Comparison of ENCODE assay signal across 8 cellular contexts in the genomic region with DNA sequence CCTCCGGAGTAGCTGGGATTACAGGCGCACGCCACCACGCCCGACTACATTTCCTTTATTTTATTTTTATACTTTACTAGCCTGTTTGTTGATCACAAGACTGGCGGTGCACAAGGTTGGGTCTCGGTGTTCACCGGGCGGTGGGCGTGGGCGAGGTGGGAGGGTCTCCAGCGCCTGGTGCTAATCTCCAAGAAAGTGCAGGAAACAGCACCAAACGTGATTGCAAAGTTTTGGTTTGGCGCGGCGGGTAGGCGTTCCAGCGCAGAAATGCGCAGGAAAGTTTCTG. TPM values are rescaled to one million over a fixed set of nuclear protein-coding genes. Genes with fewer than 3 reads are reported as not detected.
A peak's percentile ranks its signal among the peaks of the same experiment; 100 is the strongest.
DNase-seq lines count a peak whose midpoint lies in the region; ATAC-seq and TF ChIP-seq lines count a peak whose summit lies in the region.

No MANE protein-coding gene starts in this region.

- H3K27ac ChIP-seq in SK-N-SH (ENCODE audit: low read depth in 2 of 2, low read length in 1 of 2) = peak overlapping the region; percentile 24 to 73; a peak in 2 of 4 replicates
- no peak overlapping the region for H3K27ac ChIP-seq in MM.1S (ENCODE audit: low read length)

- H3K36me3 Mint-ChIP-seq in activated CD8-positive, alpha-beta T cell treated with anti-CD3 and anti-CD28 coated beads, Interleukin-2, amount 10 ng/mL, durations not matched to agents 7 days and 5 days (ENCODE audit: low read depth) = peaks cover 49% of the 10 kb centered on the region
- H3K36me3 Mint-ChIP-seq in stimulated activated naive B cell treated with anti-CD40 and anti-IgM and Interleukin-4, amounts not matched to agents 10 μg/mL and 1 μg/mL and 100 μg/mL, for 72 hours = peaks cover 45 to 52% of the 10 kb centered on the region in 2 donors

- H4K20me1 ChIP-seq in SK-N-SH (ENCODE audit: insufficient read depth) = no peaks in the 10 kb centered on the region
- no peaks in the 10 kb centered on the region for H4K20me1 ChIP-seq in MM.1S (ENCODE audit: insufficient read depth, low read length)

- H3K36me3 ChIP-seq in SK-N-SH (replicated peaks in 1 of 2; ENCODE audit: control insufficient read depth in 1 of 2, insufficient read depth in 2 of 2, low read length in 1 of 2) (peaks cover 3 to 33% of the 10 kb centered on the region in 2 experiments), MM.1S (replicated peaks; ENCODE audit: insufficient read depth, low read length) (no peaks in the 10 kb centered on the region)

- TF ChIP-seq CTCF in SK-N-SH (IDR thresholded peaks at IDR 0.05) (no peak), MM.1S (IDR thresholded peaks at IDR 0.05; ENCODE audit: low read length) (no peak)

- H3F3A ChIP-seq in SK-N-SH (replicated peaks; ENCODE audit: insufficient read depth) = peaks cover 9% of the 10 kb centered on the region
- no peaks in the 10 kb centered on the region for H3F3A ChIP-seq in MM.1S (ENCODE audit: insufficient read depth, low read length)

- H3K4me3 Mint-ChIP-seq in activated CD8-positive, alpha-beta T cell treated with anti-CD3 and anti-CD28 coated beads, Interleukin-2, amount 10 ng/mL, durations not matched to agents 7 days and 5 days = peak overlapping the region; percentile 88
- peak overlapping the region; percentile 94 to 96 for H3K4me3 Mint-ChIP-seq in stimulated activated naive B cell treated with anti-CD40 and anti-IgM and Interleukin-4, amounts not matched to agents 10 μg/mL and 1 μg/mL and 100 μg/mL, for 72 hours

- peaks cover 35% of the 10 kb centered on the region for H3K79me2 ChIP-seq in SK-N-SH (ENCODE audit: insufficient read depth)
- no peaks in the 10 kb centered on the region for H3K79me2 ChIP-seq in MM.1S (ENCODE audit: low read length)

- H3K9me2 ChIP-seq in SK-N-SH (no peaks in the 10 kb centered on the region), MM.1S (replicated peaks; ENCODE audit: insufficient read depth, low read length) (no peaks in the 10 kb centered on the region)

- DNase-seq in SK-N-SH (no peak), SK-N-DZ (ENCODE audit: low spot score) (no peak), NCI-H1105 (lab: John Stamatoyannopoulos, UW) (no peak), MM.1S (no peak)
- no peak for DNase-seq in activated CD8-positive, alpha-beta T cell treated with anti-CD3 and anti-CD28 coated beads, Interleukin-2, amount 10 ng/mL, durations not matched to agents 7 days and 5 days
- no peak for DNase-seq in stimulated activated naive B cell treated with anti-CD40 and anti-IgM and Interleukin-4, amounts not matched to agents 10 μg/mL and 1 μg/mL and 100 μg/mL, for 72 hours

- no peak for ATAC-seq in SK-N-SH treated with all-trans-retinoic acid at 6 μM for 48 hours
- ATAC-seq in activated CD8-positive, alpha-beta T cell treated with anti-CD3 and anti-CD28 coated beads, Interleukin-2, amount 10 ng/mL, durations not matched to agents 7 days and 5 days = no peak
- peak in 1 of 2 donors; percentile 0 for ATAC-seq in stimulated activated naive B cell treated with anti-CD40 and anti-IgM and Interleukin-4, amounts not matched to agents 10 μg/mL and 1 μg/mL and 100 μg/mL, for 72 hours (replicated peaks)

- peak overlapping the region; percentile 60 for H3K4me2 ChIP-seq in SK-N-SH
- H3K4me2 ChIP-seq in MM.1S (ENCODE audit: low read depth, low read length) = no peak overlapping the region

- H3K9me3 ChIP-seq in SK-N-SH (no peaks in the 10 kb centered on the region), MM.1S (replicated peaks; ENCODE audit: insufficient read depth, low read length) (no peaks in the 10 kb centered on the region)

- CTCF ChIA-PET in SK-N-SH (lab: Yijun Ruan, JAX) = no interaction called here
- CTCF ChIA-PET in activated CD8-positive, alpha-beta T cell treated with anti-CD3 and anti-CD28 coated beads, Interleukin-2, amount 10 ng/mL, durations not matched to agents 7 days and 5 days (lab: Charles Lee) = interaction anchor here (0.7 to 1.0 kb wide), 2 partner anchors 53 to 983 kb away, joined by 3 read pairs; partner anchors contain the start of gene ZNF573

- H3K27me3 ChIP-seq in SK-N-SH (ENCODE audit: insufficient read depth) (no peaks in the 10 kb centered on the region), MM.1S (replicated peaks; ENCODE audit: insufficient read depth, low read length) (no peaks in the 10 kb centered on the region)

- POLR2A ChIA-PET in SK-N-SH (lab: Yijun Ruan, JAX) = interaction anchor here (0.6 to 1.0 kb wide), 6 partner anchors 12 to 671 kb away, joined by 3 to 4 read pairs (median 3); partner anchors contain the start of genes ZNF569, ZNF790 and ZNF850
- POLR2A ChIA-PET in activated CD8-positive, alpha-beta T cell treated with anti-CD3 and anti-CD28 coated beads, Interleukin-2, amount 10 ng/mL, durations not matched to agents 7 days and 5 days (lab: Charles Lee) = interaction anchor here (0.7 to 1.4 kb wide), 4 partner anchors 41 to 824 kb away, joined by 3 to 6 read pairs (median 4); partner anchors contain the start of gene ZNF260

- WGBS in SK-N-SH (ENCODE audit: low lambda C conversion rate) = 56% methylated on average over 19 of the region's 19 CpGs

- H3K9me3 Mint-ChIP-seq in activated CD8-positive, alpha-beta T cell treated with anti-CD3 and anti-CD28 coated beads, Interleukin-2, amount 10 ng/mL, durations not matched to agents 7 days and 5 days (ENCODE audit: insufficient read depth) = peaks cover 43% of the 10 kb centered on the region
- peaks cover 15 to 24% of the 10 kb centered on the region in 2 donors for H3K9me3 Mint-ChIP-seq in stimulated activated naive B cell treated with anti-CD40 and anti-IgM and Interleukin-4, amounts not matched to agents 10 μg/mL and 1 μg/mL and 100 μg/mL, for 72 hours

- H3K9ac ChIP-seq in SK-N-SH (no peak overlapping the region), MM.1S (ENCODE audit: low read length) (no peak overlapping the region)

- peaks cover 21% of the 10 kb centered on the region for H3K4me1 Mint-ChIP-seq in activated CD8-positive, alpha-beta T cell treated with anti-CD3 and anti-CD28 coated beads, Interleukin-2, amount 10 ng/mL, durations not matched to agents 7 days and 5 days (ENCODE audit: low read depth)
- peaks cover 10 to 19% of the 10 kb centered on the region in 2 donors for H3K4me1 Mint-ChIP-seq in stimulated activated naive B cell treated with anti-CD40 and anti-IgM and Interleukin-4, amounts not matched to agents 10 μg/mL and 1 μg/mL and 100 μg/mL, for 72 hours

- H3K4me3 ChIP-seq in SK-N-SH (ENCODE audit: low read depth in 2 of 2, low read length in 1 of 2) (peak overlapping the region; percentile 79 to 96), iPS-11a (ENCODE audit: low read depth, low read length) (peak overlapping the region; percentile 99), MM.1S (ENCODE audit: low read length) (no peak overlapping the region)

- H2AFZ ChIP-seq in SK-N-SH (ENCODE audit: low read depth) = peak overlapping the region; percentile 86
- H2AFZ ChIP-seq in MM.1S (ENCODE audit: low read length) = no peak overlapping the region

- no peak for TF ChIP-seq EP300 in SK-N-SH (IDR thresholded peaks at IDR 0.05; ENCODE audit: borderline replicate concordance in 1 of 2, low read depth in 1 of 2, low read length in 1 of 2)

- H3K27me3 Mint-ChIP-seq in activated CD8-positive, alpha-beta T cell treated with anti-CD3 and anti-CD28 coated beads, Interleukin-2, amount 10 ng/mL, durations not matched to agents 7 days and 5 days (ENCODE audit: low read depth) = no peaks in the 10 kb centered on the region
- H3K27me3 Mint-ChIP-seq in stimulated activated naive B cell treated with anti-CD40 and anti-IgM and Interleukin-4, amounts not matched to agents 10 μg/mL and 1 μg/mL and 100 μg/mL, for 72 hours = peaks cover 8 to 10% of the 10 kb centered on the region in 2 donors

- peak overlapping the region; percentile 97 for H3K27ac Mint-ChIP-seq in activated CD8-positive, alpha-beta T cell treated with anti-CD3 and anti-CD28 coated beads, Interleukin-2, amount 10 ng/mL, durations not matched to agents 7 days and 5 days
- peak overlapping the region; percentile 100 for H3K27ac Mint-ChIP-seq in stimulated activated naive B cell treated with anti-CD40 and anti-IgM and Interleukin-4, amounts not matched to agents 10 μg/mL and 1 μg/mL and 100 μg/mL, for 72 hours

- no peak for TF ChIP-seq RAD21 in SK-N-SH (IDR thresholded peaks at IDR 0.05; ENCODE audit: low read length)

- H3K4me1 ChIP-seq in SK-N-SH (ENCODE audit: control insufficient read depth in 1 of 2, insufficient read depth in 2 of 2, low read depth in 1 of 2, low read length in 1 of 2) (no peaks in the 10 kb centered on the region), MM.1S (ENCODE audit: low read length) (no peaks in the 10 kb centered on the region)

TF ChIP-seq in SK-N-SH, 30 proteins besides CTCF, POLR2A, EP300 and RAD21:
- TF ChIP-seq JUND (IDR thresholded peaks at IDR 0.05) = no peak
- TF ChIP-seq POLR2AphosphoS5 (IDR thresholded peaks at IDR 0.05; ENCODE audit: low read depth, low read length) = no peak
- TF ChIP-seq GABPA (IDR thresholded peaks at IDR 0.05; ENCODE audit: low read depth) = no peak

RNA-seq across cellular contexts. Expression of gene ZNF850, which starts 24.1 kb away (rescaled TPM):
- 1.6 TPM in 2 replicates for polyA plus RNA-seq in SK-N-SH (2012; rRNA removed)
- 1.5 and 1.7 TPM in 2 replicates for polyA plus RNA-seq in SK-N-SH (2012; cell fraction: cytosol; rRNA removed)
- 1.2 and 2.2 TPM in 2 replicates for polyA plus RNA-seq in SK-N-SH (2012; cell fraction: nucleus; rRNA removed)
- total RNA-seq in activated CD8-positive, alpha-beta T cell treated with anti-CD3 and anti-CD28 coated beads, Interleukin-2, amount 10 ng/mL, durations not matched to agents 7 days and 5 days = 10 to 100 TPM in 1 of 2 experiments, 1 to 10 TPM in 1; 9.8 to 12.5 TPM
- polyA plus RNA-seq in SK-N-DZ (2014; cell fraction: cytosol; rRNA removed) = 8.0 and 10.6 TPM in 2 replicates
- polyA plus RNA-seq in SK-N-DZ (2014; cell fraction: nucleus; rRNA removed) = 2.9 TPM in 2 replicates

RNA-seq across cellular contexts. Expression of gene ZNF790, which starts 41.5 kb away (rescaled TPM):
- 2.2 and 3.1 TPM in 2 replicates for polyA plus RNA-seq in SK-N-SH (2012; rRNA removed)
- 2.7 and 3.1 TPM in 2 replicates for polyA plus RNA-seq in SK-N-SH (2012; cell fraction: cytosol; rRNA removed)
- polyA plus RNA-seq in SK-N-SH (2012; cell fraction: nucleus; rRNA removed) = 1.2 and 2.0 TPM in 2 replicates
- 1 to 10 TPM; 8.0 to 9.5 TPM for total RNA-seq in activated CD8-positive, alpha-beta T cell treated with anti-CD3 and anti-CD28 coated beads, Interleukin-2, amount 10 ng/mL, durations not matched to agents 7 days and 5 days
- polyA plus RNA-seq in SK-N-DZ (2014; cell fraction: cytosol; rRNA removed) = 2.3 and 6.4 TPM in 2 replicates
- 2.7 and 3.3 TPM in 2 replicates for polyA plus RNA-seq in SK-N-DZ (2014; cell fraction: nucleus; rRNA removed)

RNA-seq across cellular contexts. Expression of gene ZNF345, which starts 54.0 kb away (rescaled TPM):
- 2.4 and 4.2 TPM in 2 replicates for polyA plus RNA-seq in SK-N-SH (2012; rRNA removed)
- polyA plus RNA-seq in SK-N-SH (2012; cell fraction: cytosol; rRNA removed) = 2.5 and 2.8 TPM in 2 replicates
- polyA plus RNA-seq in SK-N-SH (2012; cell fraction: nucleus; rRNA removed) = 4.2 and 9.3 TPM in 2 replicates
- total RNA-seq in activated CD8-positive, alpha-beta T cell treated with anti-CD3 and anti-CD28 coated beads, Interleukin-2, amount 10 ng/mL, durations not matched to agents 7 days and 5 days = 1 to 10 TPM; 4.6 to 4.9 TPM
- polyA plus RNA-seq in SK-N-DZ (2014; cell fraction: cytosol; rRNA removed) = 12.3 and 17.4 TPM in 2 replicates
- polyA plus RNA-seq in SK-N-DZ (2014; cell fraction: nucleus; rRNA removed) = 8.8 and 10.9 TPM in 2 replicates
